In the genomic region with DNA sequence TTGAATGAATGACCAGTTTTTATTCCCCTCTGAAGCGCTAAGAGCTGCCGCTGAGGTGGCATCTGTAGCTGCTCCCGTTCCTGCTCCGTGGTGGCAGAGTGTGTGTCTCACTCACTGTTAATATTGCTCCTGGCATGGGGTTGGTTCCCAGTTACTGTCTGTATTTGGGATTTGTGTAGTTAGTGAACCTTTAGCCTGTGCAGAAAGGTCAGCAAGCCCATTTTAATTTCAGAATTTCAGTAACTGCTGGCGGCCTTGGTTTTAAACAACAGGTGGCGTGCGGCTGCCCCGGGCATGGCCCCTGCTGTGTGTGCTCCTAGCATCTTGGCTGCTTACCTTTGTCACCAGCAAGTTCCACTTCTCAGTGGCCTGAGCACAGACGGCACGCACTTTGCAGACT, we compare ENCODE assay signal across 26 cellular contexts. TPM values are rescaled to one million over a fixed set of nuclear protein-coding genes. Genes with fewer than 3 reads are reported as not detected.
DNase-seq lines count a peak whose midpoint lies in the region; ATAC-seq and TF ChIP-seq lines count a peak whose summit lies in the region.
"Had no signal": no experiment of that assay in that cellular context is flagged by ENCODE, and none has a peak within 500 bp of the region (broad histone marks: within the 10 kb centered on the region; RNA-seq: fewer than 3 reads in every experiment).

No MANE protein-coding gene starts in this region.

- TF ChIP-seq CTCF in OCI-LY7 (conservative IDR thresholded peaks at IDR 0.05; ENCODE audit: low read length) = no peak

- peaks cover 77% of the 10 kb centered on the region for H3K36me3 ChIP-seq in OCI-LY7 (ENCODE audit: insufficient read depth, low read length)

- H3K9me3 ChIP-seq in OCI-LY7 (ENCODE audit: low read length) = no peaks in the 10 kb centered on the region
- H3K9me3 ChIP-seq: BE2C, SJCRH30 had no signal

- H3K36me3 Mint-ChIP-seq in activated naive CD4-positive, alpha-beta T cell treated with anti-CD3 and anti-CD28 coated beads, Interleukin-2, amount 50 U/mL, for 72 hours = peaks cover 33 to 54% of the 10 kb centered on the region in 2 donors
- peaks cover 86% of the 10 kb centered on the region for H3K36me3 Mint-ChIP-seq in activated naive CD4-positive, alpha-beta T cell treated with anti-CD3 and anti-CD28 coated beads, Interleukin-2, amount 10 ng/mL, durations not matched to agents 7 days and 5 days
- peaks cover 83 to 87% of the 10 kb centered on the region in 2 donors for H3K36me3 Mint-ChIP-seq in stimulated activated naive B cell treated with anti-CD40 and anti-IgM and Interleukin-4, amounts not matched to agents 10 μg/mL and 1 μg/mL and 100 μg/mL, for 72 hours

- ATAC-seq in activated naive CD4-positive, alpha-beta T cell treated with anti-CD3 and anti-CD28 coated beads, Interleukin-2, amount 50 U/mL, for 72 hours = no peak
- ATAC-seq in left lobe of liver = peak; percentile 67
- no peak for ATAC-seq in stimulated activated naive B cell treated with anti-CD40 and anti-IgM and Interleukin-4, amounts not matched to agents 10 μg/mL and 1 μg/mL and 100 μg/mL, for 72 hours (replicated peaks)
- ATAC-seq: Right ventricle myocardium inferior, SK-N-SH treated with all-trans-retinoic acid at 6 μM for 48 hours had no signal

- no peak for DNase-seq in activated naive CD4-positive, alpha-beta T cell treated with anti-CD3 and anti-CD28 coated beads, Interleukin-2, amount 50 U/mL, for 72 hours (ENCODE audit: low spot score in 2 of 2)
- DNase-seq in activated naive CD4-positive, alpha-beta T cell treated with anti-CD3 and anti-CD28 coated beads, Interleukin-2, amount 10 ng/mL, durations not matched to agents 7 days and 5 days = no peak
- DNase-seq in OCI-LY7 (ENCODE audit: low spot score) (peak; percentile 6), left lobe of liver (ENCODE audit: low spot score) (peak; percentile 67), HT-29 (ENCODE audit: low spot score) (no peak), OCI-M1 (lab: John Stamatoyannopoulos, UW) (no peak), NCI-H1436 (lab: John Stamatoyannopoulos, UW) (no peak)
- no peak for DNase-seq in stimulated activated naive B cell treated with anti-CD40 and anti-IgM and Interleukin-4, amounts not matched to agents 10 μg/mL and 1 μg/mL and 100 μg/mL, for 72 hours
- DNase-seq: 8988T, ACHN, BE2C, Calu3, DMS79 treated with DMSO at 0.1 percent for 48 hours, H7, NCI-H1092, NCI-H1417 treated with DMSO at 0.1 percent for 48 hours, NCI-H187 treated with DMSO at 0.1 percent for 48 hours, NCI-H2107, NCI-H446, NCI-H524 treated with DMSO at 0.1 percent for 48 hours, NCI-H774, PC-9, SJCRH30 had no signal

- CTCF ChIA-PET in activated naive CD4-positive, alpha-beta T cell treated with anti-CD3 and anti-CD28 coated beads, Interleukin-2, amount 10 ng/mL, durations not matched to agents 7 days and 5 days (lab: Charles Lee) = interaction anchor here (1.4 kb wide), 1 partner anchor 9 kb away, joined by 3 read pairs; no protein-coding TSS in a partner anchor
- CTCF ChIA-PET in OCI-LY7 (lab: Charles Lee; ENCODE audit: unreplicated experiment) = no interaction called here

- intact Hi-C loops in OCI-LY7 (cut with micrococcal nuclease; ENCODE audit: unreplicated experiment) = no loop called here

- H3K4me2 ChIP-seq in OCI-LY7 (ENCODE audit: low read length) = no peak overlapping the region
- H3K4me2 ChIP-seq: PC-9 had no signal

- H3K4me3 ChIP-seq in OCI-LY7 (ENCODE audit: low read depth, low read length, poor library complexity, severe bottlenecking) = no peak overlapping the region
- H3K4me3 ChIP-seq: PC-9, SJCRH30 had no signal

- BruUV-seq in OCI-LY7 (replicated peaks; lab: Mats Ljungman, UMichigan) = no TSS peak

- H3K79me2 ChIP-seq in OCI-LY7 (ENCODE audit: insufficient read depth, low read depth, low read length) = no peaks in the 10 kb centered on the region

- H3K9me3 Mint-ChIP-seq in activated naive CD4-positive, alpha-beta T cell treated with anti-CD3 and anti-CD28 coated beads, Interleukin-2, amount 50 U/mL, for 72 hours = no peaks in the 10 kb centered on the region
- no peaks in the 10 kb centered on the region for H3K9me3 Mint-ChIP-seq in activated naive CD4-positive, alpha-beta T cell treated with anti-CD3 and anti-CD28 coated beads, Interleukin-2, amount 10 ng/mL, durations not matched to agents 7 days and 5 days
- no peaks in the 10 kb centered on the region for H3K9me3 Mint-ChIP-seq in stimulated activated naive B cell treated with anti-CD40 and anti-IgM and Interleukin-4, amounts not matched to agents 10 μg/mL and 1 μg/mL and 100 μg/mL, for 72 hours
- H3K9me3 Mint-ChIP-seq: IgD-negative memory B cell had no signal

- no peak overlapping the region for H3K27ac ChIP-seq in OCI-LY7 (ENCODE audit: low read depth, low read length, poor library complexity, severe bottlenecking)
- H3K27ac ChIP-seq: PC-9, SJCRH30 had no signal

- H3K4me1 ChIP-seq in OCI-LY7 (ENCODE audit: insufficient read depth, low read length, poor library complexity, severe bottlenecking) = peaks cover 26% of the 10 kb centered on the region
- H3K4me1 ChIP-seq: BE2C, SJCRH30 had no signal

- no peak overlapping the region for H3K4me3 Mint-ChIP-seq in activated naive CD4-positive, alpha-beta T cell treated with anti-CD3 and anti-CD28 coated beads, Interleukin-2, amount 10 ng/mL, durations not matched to agents 7 days and 5 days
- H3K4me3 Mint-ChIP-seq in stimulated activated naive B cell treated with anti-CD40 and anti-IgM and Interleukin-4, amounts not matched to agents 10 μg/mL and 1 μg/mL and 100 μg/mL, for 72 hours = no peak overlapping the region

- peak overlapping the region; percentile 26 to 89 for H3K27ac Mint-ChIP-seq in activated naive CD4-positive, alpha-beta T cell treated with anti-CD3 and anti-CD28 coated beads, Interleukin-2, amount 50 U/mL, for 72 hours
- no peak overlapping the region for H3K27ac Mint-ChIP-seq in activated naive CD4-positive, alpha-beta T cell treated with anti-CD3 and anti-CD28 coated beads, Interleukin-2, amount 10 ng/mL, durations not matched to agents 7 days and 5 days
- H3K27ac Mint-ChIP-seq in stimulated activated naive B cell treated with anti-CD40 and anti-IgM and Interleukin-4, amounts not matched to agents 10 μg/mL and 1 μg/mL and 100 μg/mL, for 72 hours = peak overlapping the region; percentile 22

- H3K27me3 Mint-ChIP-seq in activated naive CD4-positive, alpha-beta T cell treated with anti-CD3 and anti-CD28 coated beads, Interleukin-2, amount 10 ng/mL, durations not matched to agents 7 days and 5 days = no peaks in the 10 kb centered on the region
- no peaks in the 10 kb centered on the region for H3K27me3 Mint-ChIP-seq in stimulated activated naive B cell treated with anti-CD40 and anti-IgM and Interleukin-4, amounts not matched to agents 10 μg/mL and 1 μg/mL and 100 μg/mL, for 72 hours
- H3K27me3 Mint-ChIP-seq: IgD-negative memory B cell had no signal

- no peak overlapping the region for H2AFZ ChIP-seq in OCI-LY7 (ENCODE audit: low read length)
- H2AFZ ChIP-seq: PC-9 had no signal

- no peaks in the 10 kb centered on the region for H4K20me1 ChIP-seq in OCI-LY7 (ENCODE audit: insufficient read depth, low read length)

- peaks cover 61% of the 10 kb centered on the region for H3K4me1 Mint-ChIP-seq in activated naive CD4-positive, alpha-beta T cell treated with anti-CD3 and anti-CD28 coated beads, Interleukin-2, amount 10 ng/mL, durations not matched to agents 7 days and 5 days
- peaks cover 48 to 59% of the 10 kb centered on the region in 2 donors for H3K4me1 Mint-ChIP-seq in stimulated activated naive B cell treated with anti-CD40 and anti-IgM and Interleukin-4, amounts not matched to agents 10 μg/mL and 1 μg/mL and 100 μg/mL, for 72 hours

- H3K9me2 ChIP-seq in OCI-LY7 (ENCODE audit: insufficient read depth, low read length) = no peaks in the 10 kb centered on the region

- POLR2A ChIA-PET in OCI-LY7 (lab: Charles Lee) = interaction anchor here (0.6 kb wide), 1 partner anchor 26 kb away, joined by 5 read pairs; no protein-coding TSS in a partner anchor

RNA-seq across cellular contexts. Expression of gene SLC22A1, which starts 54.1 kb away (rescaled TPM):
- total RNA-seq in activated naive CD4-positive, alpha-beta T cell treated with anti-CD3 and anti-CD28 coated beads, Interleukin-2, amount 50 U/mL, for 72 hours = 1 to 10 TPM in 1 of 2 donors, not detected in 1; 1.2 TPM
- total RNA-seq in OCI-LY7 (2014; rRNA removed; shearing (Covaris generic)) = not detected in 2 replicates
- total RNA-seq in OCI-LY7 (2022) (0.35 TPM in 1 of 2 replicates, not detected in the other), left lobe of liver (1,378 TPM)
- total RNA-seq in HT-29 (2014; rRNA removed; shearing (Covaris generic)) = 0.47 and 0.56 TPM in 2 replicates
- total RNA-seq: PC-9 had no signal

Comparison
In these comparisons a context has a peak if more than half of its experiments do, and no peak if none do; other contexts are left out.
1. DNase-seq: peak in OCI-LY7 (single experiment) and left lobe of liver (single experiment); none in activated naive CD4-positive, alpha-beta T cell treated with anti-CD3 and anti-CD28 coated beads, Interleukin-2, amount 50 U/mL, for 72 hours (0 of 2), activated naive CD4-positive, alpha-beta T cell treated with anti-CD3 and anti-CD28 coated beads, Interleukin-2, amount 10 ng/mL, durations not matched to agents 7 days and 5 days (single experiment), stimulated activated naive B cell treated with anti-CD40 and anti-IgM and Interleukin-4, amounts not matched to agents 10 μg/mL and 1 μg/mL and 100 μg/mL, for 72 hours (single experiment), HT-29 (single experiment), OCI-M1 (single experiment) and NCI-H1436 (single experiment).
2. RNA of gene SLC22A1, which starts 54.1 kb away (total RNA-seq): 1,378 TPM in left lobe of liver (single experiment); 1.2 TPM in activated naive CD4-positive, alpha-beta T cell treated with anti-CD3 and anti-CD28 coated beads, Interleukin-2, amount 50 U/mL, for 72 hours, 0.47 to 0.56 TPM in HT-29 and 0.35 TPM in OCI-LY7; every median in the first group is over 100 times any median in the second.